1 cellular context compared by ENCODE assay signal in the genomic region with DNA sequence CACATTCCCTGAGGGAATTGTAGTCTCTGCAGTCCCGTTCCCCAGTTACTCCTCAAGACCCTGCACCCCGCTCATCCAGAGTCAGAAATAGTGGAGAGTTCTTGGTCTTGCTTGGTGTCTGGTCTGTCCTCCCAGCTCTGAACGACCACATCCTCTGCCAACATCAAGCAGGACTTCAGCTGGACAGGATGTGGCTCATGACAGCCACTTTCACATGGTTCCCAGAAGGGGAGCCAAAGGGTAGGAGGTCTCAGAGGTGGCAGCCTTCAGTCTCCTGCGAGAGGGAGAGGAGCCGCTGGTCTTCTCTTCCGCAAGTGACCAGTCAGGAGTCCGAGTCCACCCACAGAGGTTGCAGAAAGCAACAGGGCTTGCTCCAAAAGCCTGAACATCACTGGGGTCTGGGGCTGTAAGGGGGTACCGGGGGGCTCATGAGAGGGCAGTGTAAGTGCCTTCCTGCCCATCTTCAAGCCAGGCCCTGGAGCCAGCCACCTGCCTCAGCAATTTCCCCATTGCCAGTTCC.
TF ChIP-seq lines count a peak whose summit lies in the region.

No MANE protein-coding gene starts in this region.

TF ChIP-seq in H1, 55 proteins besides CTCF, POLR2A, EP300 and RAD21:
- TF ChIP-seq SIRT6 (IDR thresholded peaks at IDR 0.05; ENCODE audit: low read length), result no peak
TF ChIP-seq in H1: peak in this region for 0.
